ENCODE assay signal across 1 cellular context in the genomic region with DNA sequence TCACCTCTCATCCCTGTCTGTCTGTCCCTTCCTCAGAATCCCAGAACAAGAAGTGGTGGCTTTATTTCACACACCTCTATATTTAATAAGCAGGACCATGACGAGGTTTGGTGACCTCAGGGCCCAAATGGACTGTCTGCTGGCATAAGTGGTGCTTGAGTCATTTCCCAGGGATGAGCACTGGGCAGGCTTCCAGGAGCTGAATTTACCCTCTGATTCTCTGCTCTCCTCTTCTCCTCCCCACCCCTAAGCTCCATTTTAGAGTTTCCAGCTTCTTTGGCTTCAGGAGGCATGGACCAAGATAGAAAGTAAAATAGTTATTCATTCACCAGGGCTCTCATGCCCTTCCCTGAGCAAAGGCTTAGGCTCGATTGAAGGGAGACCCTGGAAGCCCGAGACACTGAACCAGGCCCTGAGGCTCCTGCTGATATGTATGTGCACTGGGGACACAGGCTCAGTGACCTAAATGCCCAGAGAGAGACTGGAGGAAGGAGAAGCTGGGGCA.
TF ChIP-seq lines count a peak whose summit lies in the region.

No MANE protein-coding gene starts in this region.

TF ChIP-seq in GM23338, 12 proteins besides CTCF, POLR2A, EP300 and RAD21 (continued from another document):
- TF ChIP-seq, protein P1, sequence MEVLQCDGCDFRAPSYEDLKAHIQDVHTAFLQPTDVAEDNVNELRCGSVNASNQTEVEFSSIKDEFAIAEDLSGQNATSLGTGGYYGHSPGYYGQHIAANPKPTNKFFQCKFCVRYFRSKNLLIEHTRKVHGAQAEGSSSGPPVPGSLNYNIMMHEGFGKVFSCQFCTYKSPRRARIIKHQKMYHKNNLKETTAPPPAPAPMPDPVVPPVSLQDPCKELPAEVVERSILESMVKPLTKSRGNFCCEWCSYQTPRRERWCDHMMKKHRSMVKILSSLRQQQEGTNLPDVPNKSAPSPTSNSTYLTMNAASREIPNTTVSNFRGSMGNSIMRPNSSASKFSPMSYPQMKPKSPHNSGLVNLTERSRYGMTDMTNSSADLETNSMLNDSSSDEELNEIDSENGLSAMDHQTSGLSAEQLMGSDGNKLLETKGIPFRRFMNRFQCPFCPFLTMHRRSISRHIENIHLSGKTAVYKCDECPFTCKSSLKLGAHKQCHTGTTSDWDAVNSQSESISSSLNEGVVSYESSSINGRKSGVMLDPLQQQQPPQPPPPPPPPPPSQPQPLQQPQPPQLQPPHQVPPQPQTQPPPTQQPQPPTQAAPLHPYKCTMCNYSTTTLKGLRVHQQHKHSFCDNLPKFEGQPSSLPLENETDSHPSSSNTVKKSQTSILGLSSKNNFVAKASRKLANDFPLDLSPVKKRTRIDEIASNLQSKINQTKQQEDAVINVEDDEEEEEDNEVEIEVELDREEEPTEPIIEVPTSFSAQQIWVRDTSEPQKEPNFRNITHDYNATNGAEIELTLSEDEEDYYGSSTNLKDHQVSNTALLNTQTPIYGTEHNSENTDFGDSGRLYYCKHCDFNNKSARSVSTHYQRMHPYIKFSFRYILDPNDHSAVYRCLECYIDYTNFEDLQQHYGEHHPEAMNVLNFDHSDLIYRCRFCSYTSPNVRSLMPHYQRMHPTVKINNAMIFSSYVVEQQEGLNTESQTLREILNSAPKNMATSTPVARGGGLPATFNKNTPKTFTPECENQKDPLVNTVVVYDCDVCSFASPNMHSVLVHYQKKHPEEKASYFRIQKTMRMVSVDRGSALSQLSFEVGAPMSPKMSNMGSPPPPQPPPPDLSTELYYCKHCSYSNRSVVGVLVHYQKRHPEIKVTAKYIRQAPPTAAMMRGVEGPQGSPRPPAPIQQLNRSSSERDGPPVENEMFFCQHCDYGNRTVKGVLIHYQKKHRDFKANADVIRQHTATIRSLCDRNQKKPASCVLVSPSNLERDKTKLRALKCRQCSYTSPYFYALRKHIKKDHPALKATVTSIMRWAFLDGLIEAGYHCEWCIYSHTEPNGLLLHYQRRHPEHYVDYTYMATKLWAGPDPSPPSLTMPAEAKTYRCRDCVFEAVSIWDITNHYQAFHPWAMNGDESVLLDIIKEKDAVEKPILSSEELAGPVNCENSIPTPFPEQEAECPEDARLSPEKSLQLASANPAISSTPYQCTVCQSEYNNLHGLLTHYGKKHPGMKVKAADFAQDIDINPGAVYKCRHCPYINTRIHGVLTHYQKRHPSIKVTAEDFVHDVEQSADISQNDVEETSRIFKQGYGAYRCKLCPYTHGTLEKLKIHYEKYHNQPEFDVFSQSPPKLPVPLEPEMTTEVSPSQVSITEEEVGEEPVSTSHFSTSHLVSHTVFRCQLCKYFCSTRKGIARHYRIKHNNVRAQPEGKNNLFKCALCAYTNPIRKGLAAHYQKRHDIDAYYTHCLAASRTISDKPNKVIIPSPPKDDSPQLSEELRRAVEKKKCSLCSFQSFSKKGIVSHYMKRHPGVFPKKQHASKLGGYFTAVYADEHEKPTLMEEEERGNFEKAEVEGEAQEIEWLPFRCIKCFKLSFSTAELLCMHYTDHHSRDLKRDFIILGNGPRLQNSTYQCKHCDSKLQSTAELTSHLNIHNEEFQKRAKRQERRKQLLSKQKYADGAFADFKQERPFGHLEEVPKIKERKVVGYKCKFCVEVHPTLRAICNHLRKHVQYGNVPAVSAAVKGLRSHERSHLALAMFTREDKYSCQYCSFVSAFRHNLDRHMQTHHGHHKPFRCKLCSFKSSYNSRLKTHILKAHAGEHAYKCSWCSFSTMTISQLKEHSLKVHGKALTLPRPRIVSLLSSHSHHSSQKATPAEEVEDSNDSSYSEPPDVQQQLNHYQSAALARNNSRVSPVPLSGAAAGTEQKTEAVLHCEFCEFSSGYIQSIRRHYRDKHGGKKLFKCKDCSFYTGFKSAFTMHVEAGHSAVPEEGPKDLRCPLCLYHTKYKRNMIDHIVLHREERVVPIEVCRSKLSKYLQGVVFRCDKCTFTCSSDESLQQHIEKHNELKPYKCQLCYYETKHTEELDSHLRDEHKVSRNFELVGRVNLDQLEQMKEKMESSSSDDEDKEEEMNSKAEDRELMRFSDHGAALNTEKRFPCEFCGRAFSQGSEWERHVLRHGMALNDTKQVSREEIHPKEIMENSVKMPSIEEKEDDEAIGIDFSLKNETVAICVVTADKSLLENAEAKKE (CRISPR knock-in tag; IDR thresholded peaks at IDR 0.05) = no peak
- TF ChIP-seq ZNF114 (CRISPR knock-in tag; IDR thresholded peaks at IDR 0.05) = no peak
- no peak for TF ChIP-seq EZH2 (IDR thresholded peaks at IDR 0.05; ENCODE audit: low read depth, unreplicated experiment)
- TF ChIP-seq STAT1 (IDR thresholded peaks at IDR 0.05; ENCODE audit: unreplicated experiment) = no peak
TF ChIP-seq in GM23338: peak in this region for 0.
